In genomic region chr17:78107457-78107856, GRCh38 we compare ENCODE assay signal across 18 cellular contexts. TPM values are rescaled to one million over a fixed set of nuclear protein-coding genes. Genes with fewer than 3 reads are reported as not detected.
DNase-seq lines count a peak whose midpoint lies in the region; ATAC-seq and TF ChIP-seq lines count a peak whose summit lies in the region.
"Had no signal": no experiment of that assay in that cellular context is flagged by ENCODE, and none has a peak within 500 bp of the region (broad histone marks: within the 10 kb centered on the region; RNA-seq: fewer than 3 reads in every experiment).

No MANE protein-coding gene starts in this region.

- H3K9me2 ChIP-seq in PC-3 (replicated peaks; ENCODE audit: low read length), result no peaks in the 10 kb centered on the region

- H3K4me1 ChIP-seq in PC-3 (ENCODE audit: insufficient read depth, low read length), result peaks cover 13% of the 10 kb centered on the region
- H3K4me1 ChIP-seq: right lobe of liver had no signal

- H3K9ac ChIP-seq in PC-3 (ENCODE audit: low read length), result no peak overlapping the region

- peaks cover 20% of the 10 kb centered on the region for H3K4me1 Mint-ChIP-seq in activated naive CD4-positive, alpha-beta T cell treated with anti-CD3 and anti-CD28 coated beads for 36 hours (ENCODE audit: low read depth)
- peaks cover 29% of the 10 kb centered on the region for H3K4me1 Mint-ChIP-seq in stimulated activated effector memory CD8-positive, alpha-beta T cell treated with anti-CD3 and anti-CD28 coated beads, Interleukin-12 subunit alpha, Interleukin-12 subunit beta, amount 100 ng/mL, for 72 hours

- no peak overlapping the region for H3K4me3 ChIP-seq in PC-3 (ENCODE audit: low read length)
- no peak overlapping the region for H3K4me3 ChIP-seq in dorsolateral prefrontal cortex
- H3K4me3 ChIP-seq: lower lobe of right lung, right lobe of liver, tibial nerve had no signal

- POLR2A ChIA-PET in PC-3 (lab: Charles Lee; ENCODE audit: unreplicated experiment), result interaction anchor here (0.7 kb wide), 1 partner anchor 919 kb away, joined by 7 read pairs; no protein-coding TSS in a partner anchor

- TF ChIP-seq CTCF in PC-3 (conservative IDR thresholded peaks at IDR 0.05; ENCODE audit: low read depth, low read length) (no peak), dorsolateral prefrontal cortex (IDR thresholded peaks at IDR 0.05 in 54 of 56, conservative IDR thresholded peaks at IDR 0.05 in 2 of 56; ENCODE audit: low read depth in 1 of 56, partially characterized antibody in 56 of 56) (no peak)

- H3K9me3 ChIP-seq in PC-3 (ENCODE audit: low read length), result no peaks in the 10 kb centered on the region
- H3K9me3 ChIP-seq: lower lobe of right lung, right lobe of liver, tibial nerve had no signal

- CTCF ChIA-PET in activated naive CD4-positive, alpha-beta T cell treated with anti-CD3 and anti-CD28 coated beads for 36 hours (lab: Charles Lee), result interaction anchor here (0.7 to 10.2 kb wide), 3 partner anchors 22 to 67 kb away, joined by 3 to 100 read pairs (median 7); no protein-coding TSS in a partner anchor
- CTCF ChIA-PET in PC-3 (lab: Charles Lee), result no interaction called here

- H3K27me3 Mint-ChIP-seq in activated naive CD4-positive, alpha-beta T cell treated with anti-CD3 and anti-CD28 coated beads for 36 hours (ENCODE audit: low read depth), result no peaks in the 10 kb centered on the region

- H3K27me3 ChIP-seq in PC-3 (ENCODE audit: low read length) (no peaks in the 10 kb centered on the region), dorsolateral prefrontal cortex (no peaks in the 10 kb centered on the region)
- H3K27me3 ChIP-seq: right lobe of liver, tibial nerve had no signal

- H4K20me1 ChIP-seq in PC-3 (ENCODE audit: low read length), result no peaks in the 10 kb centered on the region

- H3K36me3 ChIP-seq in PC-3 (ENCODE audit: low read depth, low read length), result 0 out of 2 replicates have a peak, but pooled peaks cover 2% of the 10 kb centered on the region

- DNase-seq in activated naive CD4-positive, alpha-beta T cell treated with anti-CD3 and anti-CD28 coated beads for 36 hours, result peak; percentile 36
- no peak for DNase-seq in activated naive CD4-positive, alpha-beta T cell treated with anti-CD3 and anti-CD28 coated beads, Interleukin-2, amount 50 U/mL, for 16 hours
- DNase-seq in PC-3 (peak; percentile 52), dorsolateral prefrontal cortex (peak in 1 of 10 donors; percentile 28), NCI-H1930 (lab: John Stamatoyannopoulos, UW) (no peak)
- no peak for DNase-seq in stimulated activated effector memory CD8-positive, alpha-beta T cell treated with anti-CD3 and anti-CD28 coated beads, Interleukin-12 subunit alpha, Interleukin-12 subunit beta, amount 100 ng/mL, for 72 hours (ENCODE audit: low spot score in 2 of 2)
- DNase-seq: lower lobe of right lung; NCI-H1694; NCI-H524; OCI-M1; right lobe of liver; stimulated activated CD8-positive, alpha-beta memory T cell treated with anti-CD3 and anti-CD28 coated beads, Interleukin-4, amount 100 ng/mL, for 48 hours; WERI-Rb-1 had no signal

- H3K4me3 Mint-ChIP-seq in activated naive CD4-positive, alpha-beta T cell treated with anti-CD3 and anti-CD28 coated beads for 36 hours, result no peak overlapping the region
- no peak overlapping the region for H3K4me3 Mint-ChIP-seq in stimulated activated effector memory CD8-positive, alpha-beta T cell treated with anti-CD3 and anti-CD28 coated beads, Interleukin-12 subunit alpha, Interleukin-12 subunit beta, amount 100 ng/mL, for 72 hours
- H3K4me3 Mint-ChIP-seq: neural crest cell had no signal

- no TSS peak for BruUV-seq in PC-3 (replicated peaks; lab: Mats Ljungman, UMichigan)

- no peaks in the 10 kb centered on the region for H3K79me2 ChIP-seq in PC-3 (ENCODE audit: low read length)

- H2AFZ ChIP-seq in PC-3 (ENCODE audit: low read length), result no peak overlapping the region

- no peaks in the 10 kb centered on the region for H3F3A ChIP-seq in PC-3 (ENCODE audit: low read length, unreplicated experiment)

- H3K27ac Mint-ChIP-seq in activated naive CD4-positive, alpha-beta T cell treated with anti-CD3 and anti-CD28 coated beads for 36 hours, result peak overlapping the region; percentile 51
- H3K27ac Mint-ChIP-seq in stimulated activated effector memory CD8-positive, alpha-beta T cell treated with anti-CD3 and anti-CD28 coated beads, Interleukin-12 subunit alpha, Interleukin-12 subunit beta, amount 100 ng/mL, for 72 hours, result peak overlapping the region; percentile 64

- H3K36me3 Mint-ChIP-seq in activated naive CD4-positive, alpha-beta T cell treated with anti-CD3 and anti-CD28 coated beads for 36 hours (ENCODE audit: low read depth), result peaks cover 10% of the 10 kb centered on the region
- H3K36me3 Mint-ChIP-seq in stimulated activated effector memory CD8-positive, alpha-beta T cell treated with anti-CD3 and anti-CD28 coated beads, Interleukin-12 subunit alpha, Interleukin-12 subunit beta, amount 100 ng/mL, for 72 hours, result peaks cover 86% of the 10 kb centered on the region

- ATAC-seq in PC-3, result peak; percentile 74
- no peak for ATAC-seq in stimulated activated effector memory CD8-positive, alpha-beta T cell treated with anti-CD3 and anti-CD28 coated beads, Interleukin-12 subunit alpha, Interleukin-12 subunit beta, amount 100 ng/mL, for 72 hours
- ATAC-seq in HG02852 (IDR thresholded peaks at IDR 0.05; ENCODE audit: unreplicated experiment), result no peak
- ATAC-seq in HG03520 (IDR thresholded peaks at IDR 0.05; ENCODE audit: unreplicated experiment), result no peak
- ATAC-seq: lower lobe of right lung, right lobe of liver, SK-N-SH treated with all-trans-retinoic acid at 6 μM for 48 hours had no signal

- H3K27ac ChIP-seq in PC-3 (ENCODE audit: low read length), result no peak overlapping the region
- peak overlapping the region in 34 of 59 donors; percentile 0 to 100 (median 67) for H3K27ac ChIP-seq in dorsolateral prefrontal cortex
- H3K27ac ChIP-seq: lower lobe of right lung, right lobe of liver, WERI-Rb-1 had no signal

- H3K4me2 ChIP-seq in PC-3 (ENCODE audit: low read length), result peak overlapping the region; percentile 1; the same call in 1 of the 2 replicates

- intact Hi-C loops in activated naive CD4-positive, alpha-beta T cell treated with anti-CD3 and anti-CD28 coated beads for 36 hours (cut with micrococcal nuclease), result no loop called here
- intact Hi-C loops in PC-3 (cut with micrococcal nuclease), result no loop called here
- intact Hi-C loops in dorsolateral prefrontal cortex (cut with DNase I), result no loop called here

- H3K9me3 Mint-ChIP-seq in activated naive CD4-positive, alpha-beta T cell treated with anti-CD3 and anti-CD28 coated beads for 36 hours, result no peaks in the 10 kb centered on the region
- no peaks in the 10 kb centered on the region for H3K9me3 Mint-ChIP-seq in stimulated activated effector memory CD8-positive, alpha-beta T cell treated with anti-CD3 and anti-CD28 coated beads, Interleukin-12 subunit alpha, Interleukin-12 subunit beta, amount 100 ng/mL, for 72 hours
- H3K9me3 Mint-ChIP-seq: neural crest cell had no signal

RNA-seq across cellular contexts. Expression of gene TMC6, which starts 21.1 kb away (rescaled TPM):
- 10 to 100 TPM; 79.0 to 85.6 TPM for total RNA-seq in activated naive CD4-positive, alpha-beta T cell treated with anti-CD3 and anti-CD28 coated beads for 36 hours
- total RNA-seq in PC-3 (2014; rRNA removed), result 97.3 and 138 TPM in 2 replicates
- total RNA-seq in dorsolateral prefrontal cortex, result 100 to 1,000 TPM in 45 of 120 experiments, 10 to 100 TPM in 75; 17.3 to 352 (median 81.1) TPM

RNA-seq across cellular contexts. Expression of gene TMC8, which starts 23.1 kb away (rescaled TPM):
- total RNA-seq in activated naive CD4-positive, alpha-beta T cell treated with anti-CD3 and anti-CD28 coated beads for 36 hours, result 100 to 1,000 TPM; 105 to 110 TPM
- total RNA-seq in PC-3 (2014; rRNA removed) (4.6 and 5.3 TPM in 2 replicates), dorsolateral prefrontal cortex (10 to 100 TPM in 18 of 120 experiments, 1 to 10 TPM in 101, under 1 TPM in 1; 0.90 to 20.9 (median 6.7) TPM)

RNA-seq across cellular contexts. Expression of gene C17orf99, which starts 38.7 kb away (rescaled TPM):
- total RNA-seq in activated naive CD4-positive, alpha-beta T cell treated with anti-CD3 and anti-CD28 coated beads for 36 hours, result not detected
- total RNA-seq in PC-3 (2014; rRNA removed), result 3.2 TPM in 1 of 2 replicates, not detected in the other
- total RNA-seq in dorsolateral prefrontal cortex, result 1 to 10 TPM in 2 of 120 experiments, under 1 TPM in 9, not detected in 109; 0.18 to 1.9 (median 0.31) TPM
- total RNA-seq: lower lobe of right lung, neural crest cell, right lobe of liver, tibial nerve had no signal

Comparison
In these comparisons a context has a peak if more than half of its experiments do, and no peak if none do; other contexts are left out.
1. DNase-seq: peak in activated naive CD4-positive, alpha-beta T cell treated with anti-CD3 and anti-CD28 coated beads for 36 hours (single experiment) and PC-3 (single experiment); none in activated naive CD4-positive, alpha-beta T cell treated with anti-CD3 and anti-CD28 coated beads, Interleukin-2, amount 50 U/mL, for 16 hours (single experiment), stimulated activated effector memory CD8-positive, alpha-beta T cell treated with anti-CD3 and anti-CD28 coated beads, Interleukin-12 subunit alpha, Interleukin-12 subunit beta, amount 100 ng/mL, for 72 hours (0 of 2) and NCI-H1930 (0 of 2).
2. RNA of gene TMC8, which starts 23.1 kb away (total RNA-seq): 105 to 110 TPM in activated naive CD4-positive, alpha-beta T cell treated with anti-CD3 and anti-CD28 coated beads for 36 hours; 0.90 to 20.9 TPM in dorsolateral prefrontal cortex and 4.6 to 5.3 TPM in PC-3; every median in the first group is over 4 times any median in the second.